30 cellular contexts compared by ENCODE assay signal in genomic region chr3:67215690-67216089, GRCh38.
"Had no signal": no experiment of that assay in that cellular context is flagged by ENCODE, and none has a peak within 500 bp of the region (broad histone marks: within the 10 kb centered on the region; RNA-seq: fewer than 3 reads in every experiment).

No MANE protein-coding gene starts in this region.

- H3K9me3 Mint-ChIP-seq: activated CD4-positive, alpha-beta T cell treated with anti-CD3 and anti-CD28 coated beads, Interleukin-2, amount 10 ng/mL, durations not matched to agents 7 days and 5 days; activated naive CD4-positive, alpha-beta T cell treated with anti-CD3 and anti-CD28 coated beads for 36 hours; activated naive CD8-positive, alpha-beta T cell treated with anti-CD3 and anti-CD28 coated beads for 36 hours; activated T-cell treated with anti-CD3 and anti-CD28 coated beads, Interleukin-2, amount 50 U/mL, for 72 hours had no signal

- H3K27ac Mint-ChIP-seq: activated CD4-positive, alpha-beta T cell treated with anti-CD3 and anti-CD28 coated beads, Interleukin-2, amount 10 ng/mL, durations not matched to agents 7 days and 5 days; activated CD8-positive, alpha-beta T cell treated with anti-CD3 and anti-CD28 coated beads, Interleukin-2, amount 10 ng/mL, durations not matched to agents 7 days and 5 days; activated naive CD4-positive, alpha-beta T cell treated with anti-CD3 and anti-CD28 coated beads for 36 hours; activated naive CD8-positive, alpha-beta T cell treated with anti-CD3 and anti-CD28 coated beads for 36 hours; activated T-cell treated with anti-CD3 and anti-CD28 coated beads, Interleukin-2, amount 50 U/mL, for 72 hours; brain; natural killer cell treated with Interleukin-12 subunit alpha and Interleukin-12 subunit beta and Interleukin-15 and Interleukin-18, amount 100 ng/mL, for 72 hours had no signal

- DNase-seq: activated CD4-positive, alpha-beta T cell treated with anti-CD3 and anti-CD28 coated beads for 1 hour; activated CD4-positive, alpha-beta T cell treated with anti-CD3 and anti-CD28 coated beads, Interleukin-2, amount 10 ng/mL, durations not matched to agents 7 days and 5 days; activated CD8-positive, alpha-beta T cell treated with anti-CD3 and anti-CD28 coated beads, Interleukin-2, amount 10 ng/mL, durations not matched to agents 7 days and 5 days; activated effector memory CD4-positive, alpha-beta T cell treated with anti-CD3 and anti-CD28 coated beads, Interleukin-2, amount 50 U/mL, for 16 hours; activated naive CD4-positive, alpha-beta T cell treated with anti-CD3 and anti-CD28 coated beads for 36 hours; activated naive CD8-positive, alpha-beta T cell treated with anti-CD3 and anti-CD28 coated beads for 36 hours; activated T-cell treated with anti-CD3 and anti-CD28 coated beads for 4 hours; activated T-cell treated with anti-CD3 and anti-CD28 coated beads, Interleukin-2, amount 50 U/mL, for 72 hours; adrenal gland; cerebellar nuclear complex; colonic mucosa; effector CD8-positive, alpha-beta T cell; kidney glomerular epithelial cell; lower lobe of right lung; mesenchymal stem cell; mucosa of descending colon; posterior cingulate gyrus; right cardiac atrium; stimulated activated CD4-positive, alpha-beta T cell treated with anti-CD3 and anti-CD28 coated beads, Interleukin-15, amount 100 ng/mL, for 24 hours; stimulated activated CD4-positive, alpha-beta T cell treated with anti-CD3 and anti-CD28 coated beads, Interleukin-2, amount 100 ng/mL, for 24 hours; stimulated activated naive CD4-positive, alpha-beta T cell; tibial artery; upper lobe of right lung had no signal

- ATAC-seq: activated CD8-positive, alpha-beta T cell treated with anti-CD3 and anti-CD28 coated beads, Interleukin-2, amount 10 ng/mL, durations not matched to agents 7 days and 5 days; activated T-cell treated with anti-CD3 and anti-CD28 coated beads, Interleukin-2, amount 50 U/mL, for 72 hours; left lobe of liver; lower lobe of right lung; mucosa of descending colon; natural killer cell treated with Interleukin-12 subunit alpha and Interleukin-12 subunit beta and Interleukin-15 and Interleukin-18, amount 100 ng/mL, for 72 hours; right cardiac atrium; upper lobe of right lung had no signal

- H3K9me3 ChIP-seq: adrenal gland, ascending aorta, colonic mucosa, lower lobe of right lung, mucosa of descending colon, suprapubic skin, tibial artery, upper lobe of right lung had no signal

- H3K4me1 Mint-ChIP-seq: activated CD4-positive, alpha-beta T cell treated with anti-CD3 and anti-CD28 coated beads, Interleukin-2, amount 10 ng/mL, durations not matched to agents 7 days and 5 days; activated naive CD8-positive, alpha-beta T cell treated with anti-CD3 and anti-CD28 coated beads for 36 hours; brain had no signal

- H3K27me3 ChIP-seq: adrenal gland, ascending aorta, cardiac muscle cell, colonic mucosa, suprapubic skin, tibial artery, upper lobe of right lung had no signal

- H3K36me3 ChIP-seq: adrenal gland, ascending aorta, cardiac muscle cell, colonic mucosa, lower lobe of right lung, suprapubic skin, tibial artery, upper lobe of right lung had no signal

- H3K4me3 ChIP-seq: adrenal gland, ascending aorta, cardiac muscle cell, colonic mucosa, lower lobe of right lung, mucosa of descending colon, suprapubic skin, tibial artery, upper lobe of right lung had no signal

- H3K4me3 Mint-ChIP-seq: activated CD4-positive, alpha-beta T cell treated with anti-CD3 and anti-CD28 coated beads, Interleukin-2, amount 10 ng/mL, durations not matched to agents 7 days and 5 days; activated CD8-positive, alpha-beta T cell treated with anti-CD3 and anti-CD28 coated beads, Interleukin-2, amount 10 ng/mL, durations not matched to agents 7 days and 5 days; activated naive CD4-positive, alpha-beta T cell treated with anti-CD3 and anti-CD28 coated beads for 36 hours; activated naive CD8-positive, alpha-beta T cell treated with anti-CD3 and anti-CD28 coated beads for 36 hours; activated T-cell treated with anti-CD3 and anti-CD28 coated beads, Interleukin-2, amount 50 U/mL, for 72 hours; brain; natural killer cell treated with Interleukin-12 subunit alpha and Interleukin-12 subunit beta and Interleukin-15 and Interleukin-18, amount 100 ng/mL, for 72 hours had no signal

- H3K4me1 ChIP-seq: adrenal gland, ascending aorta, colonic mucosa, lower lobe of right lung, suprapubic skin, tibial artery, upper lobe of right lung had no signal

- H3K36me3 Mint-ChIP-seq: activated naive CD8-positive, alpha-beta T cell treated with anti-CD3 and anti-CD28 coated beads for 36 hours; brain; natural killer cell treated with Interleukin-12 subunit alpha and Interleukin-12 subunit beta and Interleukin-15 and Interleukin-18, amount 100 ng/mL, for 72 hours had no signal

- H3K27ac ChIP-seq: adrenal gland, ascending aorta, cardiac muscle cell, colonic mucosa, epithelial cell of prostate, lower lobe of right lung, suprapubic skin, tibial artery, upper lobe of right lung had no signal

- H3K27me3 Mint-ChIP-seq: activated CD4-positive, alpha-beta T cell treated with anti-CD3 and anti-CD28 coated beads, Interleukin-2, amount 10 ng/mL, durations not matched to agents 7 days and 5 days; activated naive CD8-positive, alpha-beta T cell treated with anti-CD3 and anti-CD28 coated beads for 36 hours; natural killer cell treated with Interleukin-12 subunit alpha and Interleukin-12 subunit beta and Interleukin-15 and Interleukin-18, amount 100 ng/mL, for 72 hours had no signal
